ENCODE assay signal across 24 cellular contexts in genomic region chr10:98294270-98294627, GRCh38. TPM values are rescaled to one million over a fixed set of nuclear protein-coding genes. Genes with fewer than 3 reads are reported as not detected.
"Had no signal": no experiment of that assay in that cellular context is flagged by ENCODE, and none has a peak within 500 bp of the region (broad histone marks: within the 10 kb centered on the region; RNA-seq: fewer than 3 reads in every experiment).

No MANE protein-coding gene starts in this region.

- ATAC-seq: left lobe of liver, natural killer cell, right cardiac atrium, upper lobe of right lung had no signal

- H3K27ac ChIP-seq: colonic mucosa, ovary, psoas muscle, sigmoid colon, transverse colon, upper lobe of right lung, uterus had no signal

- H3K9me3 ChIP-seq: colonic mucosa, esophagus squamous epithelium, ovary, psoas muscle, sigmoid colon, spleen, transverse colon, upper lobe of right lung, uterus had no signal

- H3K4me1 ChIP-seq: colonic mucosa, uterus had no signal

- H3K27me3 ChIP-seq: colonic mucosa, ovary, sigmoid colon, upper lobe of right lung, uterus had no signal

- DNase-seq: colonic mucosa; effector CD8-positive, alpha-beta T cell; esophagus squamous epithelium; hypothalamus; immature natural killer cell; kidney; mesendoderm; midbrain; natural killer cell; occipital lobe; ovary; right cardiac atrium; spleen; stimulated activated CD4-positive, alpha-beta T cell treated with anti-CD3 and anti-CD28 coated beads, Interleukin-4, amount 100 ng/mL, for 4 hours; stimulated activated naive B cell treated with anti-CD40 and anti-IgM and Interleukin-4, amounts not matched to agents 10 μg/mL and 1 μg/mL and 100 μg/mL, for 72 hours; transverse colon; upper lobe of right lung; uterus had no signal

- H3K36me3 ChIP-seq: colonic mucosa, esophagus squamous epithelium, ovary, sigmoid colon, spleen, transverse colon, upper lobe of right lung, uterus had no signal

- H3K4me3 ChIP-seq: colonic mucosa, esophagus squamous epithelium, ovary, psoas muscle, sigmoid colon, skin epidermis, spleen, transverse colon, upper lobe of right lung, uterus had no signal

RNA-seq across cellular contexts. Expression of gene LOXL4, which starts 26.3 kb away (rescaled TPM):
- total RNA-seq: frontal cortex had no signal
- polyA plus RNA-seq: neural cell had no signal
